Comparison of ENCODE assay signal across 15 cellular contexts in the genomic region with DNA sequence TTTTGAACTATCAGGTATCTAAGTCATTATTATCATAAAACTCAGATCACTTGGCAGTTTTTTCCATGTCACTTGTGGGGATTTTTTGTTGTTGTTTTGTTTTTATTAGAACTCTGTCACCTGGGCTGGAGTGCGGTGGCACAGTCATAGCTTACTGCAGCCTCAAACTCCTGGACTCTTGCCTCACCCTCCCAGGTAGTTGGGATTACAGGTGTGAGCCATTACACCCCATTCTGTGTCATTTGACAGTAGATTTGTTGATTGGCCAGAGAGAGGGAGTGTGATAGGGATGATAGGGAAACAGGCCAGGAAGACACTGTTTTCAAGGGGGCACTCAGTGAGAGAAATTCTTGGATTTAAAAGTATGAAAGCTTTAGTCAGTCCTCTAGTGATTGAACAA. TPM values are rescaled to one million over a fixed set of nuclear protein-coding genes. Genes with fewer than 3 reads are reported as not detected.
DNase-seq lines count a peak whose midpoint lies in the region; ATAC-seq, FAIRE-seq and TF ChIP-seq lines count a peak whose summit lies in the region.
"Had no signal": no experiment of that assay in that cellular context is flagged by ENCODE, and none has a peak within 500 bp of the region (broad histone marks: within the 10 kb centered on the region; RNA-seq: fewer than 3 reads in every experiment).

No MANE protein-coding gene starts in this region.

- no peaks in the 10 kb centered on the region for H3K36me3 ChIP-seq in kidney (ENCODE audit: control insufficient read depth in 1 of 2, insufficient read depth in 2 of 2, low read length in 2 of 2)
- H3K36me3 ChIP-seq in small intestine (ENCODE audit: control insufficient read depth in 2 of 2, insufficient read depth in 2 of 2, low read length in 2 of 2), result no peaks in the 10 kb centered on the region

- H3K27ac Mint-ChIP-seq in T-helper 1 cell treated with Interleukin-12 subunit alpha and Interleukin-12 subunit beta and Interleukin-4 antibody, amounts not matched to agents 30 μg/mL and 1 μg/mL, for 36 hours, result peak overlapping the region; percentile 87
- peak overlapping the region; percentile 85 for H3K27ac Mint-ChIP-seq in activated CD8-positive, alpha-beta T cell treated with anti-CD3 and anti-CD28 coated beads, Interleukin-2, amount 10 ng/mL, durations not matched to agents 7 days and 5 days

- FAIRE-seq in kidney (lab: Jason Lieb, UNC), result no peak
- no peak for FAIRE-seq in small intestine (lab: Jason Lieb, UNC)
- FAIRE-seq: frontal cortex, HTR-8/SVneo had no signal

- H3K27me3 Mint-ChIP-seq in T-helper 1 cell treated with Interleukin-12 subunit alpha and Interleukin-12 subunit beta and Interleukin-4 antibody, amounts not matched to agents 30 μg/mL and 1 μg/mL, for 36 hours (ENCODE audit: low read depth), result no peaks in the 10 kb centered on the region
- H3K27me3 Mint-ChIP-seq in activated CD8-positive, alpha-beta T cell treated with anti-CD3 and anti-CD28 coated beads, Interleukin-2, amount 10 ng/mL, durations not matched to agents 7 days and 5 days (ENCODE audit: low read depth), result no peaks in the 10 kb centered on the region

- peaks cover 23 to 33% of the 10 kb centered on the region in 2 donors for H3K4me1 ChIP-seq in kidney (ENCODE audit: control insufficient read depth in 1 of 2, insufficient read depth in 1 of 2, low read depth in 1 of 2, low read length in 2 of 2)
- H3K4me1 ChIP-seq in small intestine (ENCODE audit: control insufficient read depth in 2 of 2, insufficient read depth in 1 of 2, low read depth in 1 of 2, low read length in 1 of 2), result peaks cover 12 to 14% of the 10 kb centered on the region in 2 donors

- H3K4me3 Mint-ChIP-seq in T-helper 1 cell treated with Interleukin-12 subunit alpha and Interleukin-12 subunit beta and Interleukin-4 antibody, amounts not matched to agents 30 μg/mL and 1 μg/mL, for 36 hours, result peak overlapping the region; percentile 82
- peak overlapping the region; percentile 79 for H3K4me3 Mint-ChIP-seq in activated CD8-positive, alpha-beta T cell treated with anti-CD3 and anti-CD28 coated beads, Interleukin-2, amount 10 ng/mL, durations not matched to agents 7 days and 5 days

- CTCF ChIA-PET in activated CD8-positive, alpha-beta T cell treated with anti-CD3 and anti-CD28 coated beads, Interleukin-2, amount 10 ng/mL, durations not matched to agents 7 days and 5 days (lab: Charles Lee), result interaction anchor here (1.0 to 14.1 kb wide), 5 partner anchors 8 to 57 kb away, joined by 3 to 220 read pairs (median 15); partner anchors contain the start of gene PSMD6

- DNase-seq in T-helper 1 cell, result no peak
- no peak for DNase-seq in activated CD8-positive, alpha-beta T cell treated with anti-CD3 and anti-CD28 coated beads, Interleukin-2, amount 10 ng/mL, durations not matched to agents 7 days and 5 days
- no peak for DNase-seq in kidney
- peak; percentile 70 for DNase-seq in small intestine
- no peak for DNase-seq in NCI-H1105 treated with DMSO at 0.1 percent for 48 hours (lab: John Stamatoyannopoulos, UW)
- no peak for DNase-seq in D341Med (ENCODE audit: low spot score)
- no peak for DNase-seq in HCEC 1CT
- DNase-seq: NCI-H1417 treated with DMSO at 0.1 percent for 48 hours had no signal

- no peak overlapping the region for H3K9ac ChIP-seq in kidney (ENCODE audit: low read length in 2 of 2)

- H3K4me3 ChIP-seq in kidney (ENCODE audit: low read length in 2 of 2), result peak overlapping the region; percentile 20 to 57
- no peak overlapping the region for H3K4me3 ChIP-seq in small intestine (ENCODE audit: low read depth in 1 of 2, low read length in 2 of 2)

- H3K4me1 Mint-ChIP-seq in T-helper 1 cell treated with Interleukin-12 subunit alpha and Interleukin-12 subunit beta and Interleukin-4 antibody, amounts not matched to agents 30 μg/mL and 1 μg/mL, for 36 hours (ENCODE audit: low read depth), result peaks cover 65% of the 10 kb centered on the region
- peaks cover 75% of the 10 kb centered on the region for H3K4me1 Mint-ChIP-seq in activated CD8-positive, alpha-beta T cell treated with anti-CD3 and anti-CD28 coated beads, Interleukin-2, amount 10 ng/mL, durations not matched to agents 7 days and 5 days (ENCODE audit: low read depth)

- H3K27ac ChIP-seq in kidney (ENCODE audit: low read depth in 2 of 2, low read length in 2 of 2) (peak overlapping the region; percentile 35 to 44), small intestine (ENCODE audit: low read depth in 1 of 2, low read length in 1 of 2) (peak overlapping the region; percentile 68 to 81)
- H3K27ac ChIP-seq: 22Rv1 had no signal

- H3K9me3 Mint-ChIP-seq in T-helper 1 cell treated with Interleukin-12 subunit alpha and Interleukin-12 subunit beta and Interleukin-4 antibody, amounts not matched to agents 30 μg/mL and 1 μg/mL, for 36 hours, result no peaks in the 10 kb centered on the region
- no peaks in the 10 kb centered on the region for H3K9me3 Mint-ChIP-seq in activated CD8-positive, alpha-beta T cell treated with anti-CD3 and anti-CD28 coated beads, Interleukin-2, amount 10 ng/mL, durations not matched to agents 7 days and 5 days (ENCODE audit: insufficient read depth)

- POLR2A ChIA-PET in activated CD8-positive, alpha-beta T cell treated with anti-CD3 and anti-CD28 coated beads, Interleukin-2, amount 10 ng/mL, durations not matched to agents 7 days and 5 days (lab: Charles Lee), result interaction anchor here (0.6 to 3.8 kb wide), 4 partner anchors 11 to 34 kb away, joined by 3 to 55 read pairs (median 8); no protein-coding TSS in a partner anchor

- no peak for ATAC-seq in activated CD8-positive, alpha-beta T cell treated with anti-CD3 and anti-CD28 coated beads, Interleukin-2, amount 10 ng/mL, durations not matched to agents 7 days and 5 days

- no peak for TF ChIP-seq CTCF in kidney (IDR thresholded peaks at IDR 0.05; ENCODE audit: borderline replicate concordance, extremely low read depth, insufficient read depth)

- H3K9me3 ChIP-seq in kidney (ENCODE audit: control insufficient read depth in 1 of 2, low read length in 2 of 2) (no peaks in the 10 kb centered on the region), small intestine (ENCODE audit: control insufficient read depth, low read depth) (no peaks in the 10 kb centered on the region)

- WGBS in small intestine, 3 donors, result 20 to 60% (median 37%) methylated on average over 1 of the region's 1 CpG

- peaks cover 15% of the 10 kb centered on the region for H3K36me3 Mint-ChIP-seq in T-helper 1 cell treated with Interleukin-12 subunit alpha and Interleukin-12 subunit beta and Interleukin-4 antibody, amounts not matched to agents 30 μg/mL and 1 μg/mL, for 36 hours (ENCODE audit: low read depth)
- H3K36me3 Mint-ChIP-seq in activated CD8-positive, alpha-beta T cell treated with anti-CD3 and anti-CD28 coated beads, Interleukin-2, amount 10 ng/mL, durations not matched to agents 7 days and 5 days (ENCODE audit: low read depth), result peaks cover 22% of the 10 kb centered on the region

- no peaks in the 10 kb centered on the region for H3K27me3 ChIP-seq in small intestine (ENCODE audit: control insufficient read depth in 2 of 2, insufficient read depth in 2 of 2, low read length in 2 of 2)

- intact Hi-C loops in kidney (cut with DNase I), result no loop called here

RNA-seq across cellular contexts. Expression of gene SCAANT1, which starts 54.7 kb away (rescaled TPM):
- total RNA-seq in activated CD8-positive, alpha-beta T cell treated with anti-CD3 and anti-CD28 coated beads, Interleukin-2, amount 10 ng/mL, durations not matched to agents 7 days and 5 days, result not detected
- not detected for total RNA-seq in kidney
- polyA plus RNA-seq in kidney (ENCODE audit: insufficient read depth, low read depth, low replicate concordance) (not detected), small intestine (not detected)
- total RNA-seq: frontal cortex; lower leg skin; sciatic nerve; T-helper 1 cell treated with Interleukin-12 subunit alpha and Interleukin-12 subunit beta and Interleukin-4 antibody, amounts not matched to agents 30 ng/mL and 1 ng/mL, for 36 hours had no signal

RNA-seq across cellular contexts. Expression of gene PSMD6, which starts 56.4 kb away (rescaled TPM):
- total RNA-seq in activated CD8-positive, alpha-beta T cell treated with anti-CD3 and anti-CD28 coated beads, Interleukin-2, amount 10 ng/mL, durations not matched to agents 7 days and 5 days, result 10 to 100 TPM; 81.2 to 86.3 TPM
- 62.7 TPM for total RNA-seq in kidney
- 78.0 TPM for polyA plus RNA-seq in kidney (ENCODE audit: insufficient read depth, low read depth, low replicate concordance)
- 10 to 100 TPM; 51.4 to 65.2 (median 51.9) TPM for polyA plus RNA-seq in small intestine

Comparison
In these comparisons a context has a peak if more than half of its experiments do, and no peak if none do; other contexts are left out.
1. H3K4me3 ChIP-seq: peak in kidney (2 of 2); none in small intestine (0 of 2).